In genomic region chr6:15245361-15246216, GRCh38 we compare ENCODE assay signal across 8 cellular contexts. TPM values are rescaled to one million over a fixed set of nuclear protein-coding genes. Genes with fewer than 3 reads are reported as not detected.
DNase-seq lines count a peak whose midpoint lies in the region; ATAC-seq, FAIRE-seq and TF ChIP-seq lines count a peak whose summit lies in the region.

TSS of gene JARID2 (plus strand) at chr6:15246069. CDS start at chr6:15246540, 471 bp downstream.

- TF ChIP-seq CTCF in GM12875 (IDR thresholded peaks at IDR 0.05; ENCODE audit: borderline replicate concordance, insufficient read depth, low read depth, low read length) (no peak), pancreas (IDR thresholded peaks at IDR 0.05) (no peak), thyroid gland (IDR thresholded peaks at IDR 0.05) (peak in 2 of 6 experiments; percentile 11 to 27)

- H3K4me3 ChIP-seq in GM12875 (ENCODE audit: low read depth, low read length) (peak within 1 kb of the TSS; percentile 68), pancreas (peak within 1 kb of the TSS; percentile 71 to 88 (median 78)), thyroid gland (replicated peaks in 1 of 3) (peak within 1 kb of the TSS; percentile 77 to 79 (median 79))

- 0 to 1% methylated on average over 58 to 59 of the region's 59 CpGs for WGBS in pancreas, 2 donors
- 0 to 1% methylated on average over 15 to 25 of the region's 59 CpGs for WGBS in thyroid gland, 2 donors

- FAIRE-seq in pancreas (lab: Jason Lieb, UNC): peak; percentile 45

- no peaks in the 10 kb centered on the region for H3K4me1 ChIP-seq in pancreas
- H3K4me1 ChIP-seq in thyroid gland: peaks cover 4 to 14% of the 10 kb centered on the region in 2 donors

- peak; percentile 66 to 95 for TF ChIP-seq POLR2A in thyroid gland (IDR thresholded peaks at IDR 0.05)

- H3K36me3 ChIP-seq in pancreas (no peaks in the 10 kb centered on the region), thyroid gland (no peaks in the 10 kb centered on the region)

- H3K9me3 ChIP-seq in pancreas: no peaks in the 10 kb centered on the region
- H3K9me3 ChIP-seq in thyroid gland: no peaks in the 10 kb centered on the region

- ATAC-seq in HG02763 (IDR thresholded peaks at IDR 0.05; ENCODE audit: unreplicated experiment) (peak; percentile 58), Right ventricle myocardium inferior (peak; percentile 89), pancreas (peak; percentile 79 to 88 (median 86))

- H3K27ac ChIP-seq in pancreas (peak within 1 kb of the TSS; percentile 80 to 97 (median 92)), thyroid gland (peak within 1 kb of the TSS; percentile 86 to 91 (median 90))

- intact Hi-C loops in Right ventricle myocardium inferior (cut with DNase I) (loop anchor here (1.0 to 10.0 kb wide), 12 partner anchors 72 to 1034 kb away; no protein-coding TSS in a partner anchor), pancreas (cut with DNase I) (no loop called here), thyroid gland (cut with DNase I) (loop anchor here (10.0 kb wide), 1 partner anchor 249 kb away; no protein-coding TSS in a partner anchor)

- DNase-seq in NCI-H1417 treated with DMSO at 0.1 percent for 48 hours (lab: John Stamatoyannopoulos, UW) (peak; percentile 81), SW 1271 (lab: John Stamatoyannopoulos, UW) (peak; percentile 97), Right ventricle myocardium inferior (ENCODE audit: missing footprints) (peak; percentile 99), pancreas (peak; percentile 96 to 100 (median 99)), thyroid gland (peak; percentile 99 to 100)
- peak; percentile 93 for DNase-seq in activated naive CD8-positive, alpha-beta T cell treated with anti-CD3 and anti-CD28 coated beads, Interleukin-2, amount 50 U/mL, for 16 hours (ENCODE audit: low read depth, low spot score)

- H3K27me3 ChIP-seq in pancreas: no peaks in the 10 kb centered on the region
- no peaks in the 10 kb centered on the region for H3K27me3 ChIP-seq in thyroid gland

RNA-seq across cellular contexts. Expression of gene JARID2, which starts in this region (rescaled TPM):
- total RNA-seq in Right ventricle myocardium inferior: 8.4 TPM
- 1 to 10 TPM; 2.4 to 6.7 (median 3.7) TPM for total RNA-seq in pancreas
- 1 to 10 TPM; 2.8 to 4.1 TPM for polyA plus RNA-seq in pancreas
- total RNA-seq in thyroid gland: 1 to 10 TPM; 6.6 to 8.1 (median 7.5) TPM

Comparison
In these comparisons a context has a peak if more than half of its experiments do, and no peak if none do; other contexts are left out.
1. Peak in every context shown above with its lines: DNase-seq, ATAC-seq, H3K4me3 ChIP-seq and H3K27ac ChIP-seq.
2. intact Hi-C loops: an anchor here in Right ventricle myocardium inferior (1.0 to 10.0 kb wide) and thyroid gland (10.0 kb wide); none called in pancreas.